Comparison of ENCODE assay signal across 1 cellular context in genomic region chr20:51022803-51023616, GRCh38.
TF ChIP-seq lines count a peak whose summit lies in the region.

A gene with protein sequence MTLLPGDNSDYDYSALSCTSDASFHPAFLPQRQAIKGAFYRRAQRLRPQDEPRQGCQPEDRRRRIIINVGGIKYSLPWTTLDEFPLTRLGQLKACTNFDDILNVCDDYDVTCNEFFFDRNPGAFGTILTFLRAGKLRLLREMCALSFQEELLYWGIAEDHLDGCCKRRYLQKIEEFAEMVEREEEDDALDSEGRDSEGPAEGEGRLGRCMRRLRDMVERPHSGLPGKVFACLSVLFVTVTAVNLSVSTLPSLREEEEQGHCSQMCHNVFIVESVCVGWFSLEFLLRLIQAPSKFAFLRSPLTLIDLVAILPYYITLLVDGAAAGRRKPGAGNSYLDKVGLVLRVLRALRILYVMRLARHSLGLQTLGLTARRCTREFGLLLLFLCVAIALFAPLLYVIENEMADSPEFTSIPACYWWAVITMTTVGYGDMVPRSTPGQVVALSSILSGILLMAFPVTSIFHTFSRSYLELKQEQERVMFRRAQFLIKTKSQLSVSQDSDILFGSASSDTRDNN (minus strand): TSS chr20:51023107. CDS start chr20:51010338, 12,769 bp downstream.

TF ChIP-seq in K562, 482 proteins besides CTCF, POLR2A, EP300 and RAD21 (continued from another document and continues in another):
- TF ChIP-seq ATF3 (IDR thresholded peaks at IDR 0.05) (no peak), ATF3 (CRISPR knock-in tag; conservative IDR thresholded peaks at IDR 0.05) (no peak), ZSCAN32 (CRISPR knock-in tag; IDR thresholded peaks at IDR 0.05) (no peak), POLR2G (IDR thresholded peaks at IDR 0.05; ENCODE audit: low read depth, low read length) (peak; percentile 76), ETV1 (tag; conservative IDR thresholded peaks at IDR 0.05; ENCODE audit: low read depth) (no peak), CEBPG (CRISPR knock-in tag; IDR thresholded peaks at IDR 0.05) (no peak), CEBPG (tag; conservative IDR thresholded peaks at IDR 0.05 in 1 of 2, IDR thresholded peaks at IDR 0.05 in 1 of 2) (no peak), ZBTB11 (CRISPR knock-in tag; IDR thresholded peaks at IDR 0.05) (0 out of 6 replicates have a peak, but pooled peaks of 1 of the 3 experiments have one; percentile 36), USF1 (CRISPR knock-in tag; IDR thresholded peaks at IDR 0.05) (peak; percentile 64), NFXL1 (CRISPR knock-in tag; IDR thresholded peaks at IDR 0.05) (no peak), CBX1 (IDR thresholded peaks at IDR 0.05; ENCODE audit: low read depth) (0 out of 2 replicates have a peak, but pooled peaks have one; percentile 11), RHOXF2B (CRISPR knock-in tag; conservative IDR thresholded peaks at IDR 0.05) (no peak), NFIC (IDR thresholded peaks at IDR 0.05) (no peak), SAFB (IDR thresholded peaks at IDR 0.05; ENCODE audit: borderline replicate concordance, low read depth, low read length) (no peak), CTBP1 (IDR thresholded peaks at IDR 0.05; ENCODE audit: borderline replicate concordance) (0 out of 2 replicates have a peak, but pooled peaks have one; percentile 34), TFAM (CRISPR knock-in tag; conservative IDR thresholded peaks at IDR 0.05) (no peak), RCOR1 (IDR thresholded peaks at IDR 0.05; ENCODE audit: borderline replicate concordance in 1 of 2, low read depth in 2 of 2, low read length in 2 of 2) (peak in 1 of 2 experiments; percentile 54; a peak in 2 of 4 replicates), PHF8 (IDR thresholded peaks at IDR 0.05; ENCODE audit: borderline replicate concordance, low read length) (peak; percentile 22; the same call in 1 of the 2 replicates), ZNF324 (CRISPR knock-in tag; IDR thresholded peaks at IDR 0.05) (no peak), PYGO2 (tag; IDR thresholded peaks at IDR 0.05) (no peak), ARID4B (CRISPR knock-in tag; IDR thresholded peaks at IDR 0.05) (no peak), JUNB (CRISPR knock-in tag; conservative IDR thresholded peaks at IDR 0.05) (no peak), SNRNP70 (optimal IDR thresholded peaks at IDR 0.05; ENCODE audit: low read depth, low read length) (no peak), MAFF (IDR thresholded peaks at IDR 0.05; ENCODE audit: low read length) (no peak), ZNF143 (CRISPR knock-in tag; IDR thresholded peaks at IDR 0.05) (no peak), MAZ (CRISPR knock-in tag; conservative IDR thresholded peaks at IDR 0.05 in 1 of 2, IDR thresholded peaks at IDR 0.05 in 1 of 2) (peak; percentile 55 to 81), SMARCA4 (IDR thresholded peaks at IDR 0.05) (no peak), NR2C2 (CRISPR knock-in tag; IDR thresholded peaks at IDR 0.05) (no peak), NR2C2 (tag; IDR thresholded peaks at IDR 0.05) (0 out of 2 replicates have a peak, but pooled peaks have one; percentile 16), CXXC5 (CRISPR knock-in tag; IDR thresholded peaks at IDR 0.05) (peak; percentile 56), ZNF445 (CRISPR knock-in tag; IDR thresholded peaks at IDR 0.05; ENCODE audit: low read depth) (no peak), KLF10 (CRISPR knock-in tag; IDR thresholded peaks at IDR 0.05) (no peak), HNRNPLL (IDR thresholded peaks at IDR 0.05; ENCODE audit: low read depth, low read length, poor library complexity, severe bottlenecking) (peak; percentile 62), RAD51 (IDR thresholded peaks at IDR 0.05; ENCODE audit: borderline replicate concordance, low read depth) (no peak), PML (IDR thresholded peaks at IDR 0.05; ENCODE audit: low read length) (no peak), TARDBP (IDR thresholded peaks at IDR 0.05) (no peak), ZNF561 (CRISPR knock-in tag; conservative IDR thresholded peaks at IDR 0.05) (no peak), EP400 (IDR thresholded peaks at IDR 0.05) (no peak), ZNF518B (CRISPR knock-in tag; IDR thresholded peaks at IDR 0.05) (no peak), PURB (CRISPR knock-in tag; IDR thresholded peaks at IDR 0.05; ENCODE audit: low read depth) (no peak), SRSF3 (IDR thresholded peaks at IDR 0.05; ENCODE audit: insufficient read depth, low read length) (no peak), RFX7 (CRISPR knock-in tag; IDR thresholded peaks at IDR 0.05) (no peak), LEF1 (IDR thresholded peaks at IDR 0.05) (no peak), CHD2 (IDR thresholded peaks at IDR 0.05; ENCODE audit: low read depth, low read length) (no peak)
- TF ChIP-seq, protein P1, sequence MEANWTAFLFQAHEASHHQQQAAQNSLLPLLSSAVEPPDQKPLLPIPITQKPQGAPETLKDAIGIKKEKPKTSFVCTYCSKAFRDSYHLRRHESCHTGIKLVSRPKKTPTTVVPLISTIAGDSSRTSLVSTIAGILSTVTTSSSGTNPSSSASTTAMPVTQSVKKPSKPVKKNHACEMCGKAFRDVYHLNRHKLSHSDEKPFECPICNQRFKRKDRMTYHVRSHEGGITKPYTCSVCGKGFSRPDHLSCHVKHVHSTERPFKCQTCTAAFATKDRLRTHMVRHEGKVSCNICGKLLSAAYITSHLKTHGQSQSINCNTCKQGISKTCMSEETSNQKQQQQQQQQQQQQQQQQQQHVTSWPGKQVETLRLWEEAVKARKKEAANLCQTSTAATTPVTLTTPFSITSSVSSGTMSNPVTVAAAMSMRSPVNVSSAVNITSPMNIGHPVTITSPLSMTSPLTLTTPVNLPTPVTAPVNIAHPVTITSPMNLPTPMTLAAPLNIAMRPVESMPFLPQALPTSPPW (CRISPR knock-in tag; IDR thresholded peaks at IDR 0.05) = peak; percentile 66
- TF ChIP-seq, protein P2, sequence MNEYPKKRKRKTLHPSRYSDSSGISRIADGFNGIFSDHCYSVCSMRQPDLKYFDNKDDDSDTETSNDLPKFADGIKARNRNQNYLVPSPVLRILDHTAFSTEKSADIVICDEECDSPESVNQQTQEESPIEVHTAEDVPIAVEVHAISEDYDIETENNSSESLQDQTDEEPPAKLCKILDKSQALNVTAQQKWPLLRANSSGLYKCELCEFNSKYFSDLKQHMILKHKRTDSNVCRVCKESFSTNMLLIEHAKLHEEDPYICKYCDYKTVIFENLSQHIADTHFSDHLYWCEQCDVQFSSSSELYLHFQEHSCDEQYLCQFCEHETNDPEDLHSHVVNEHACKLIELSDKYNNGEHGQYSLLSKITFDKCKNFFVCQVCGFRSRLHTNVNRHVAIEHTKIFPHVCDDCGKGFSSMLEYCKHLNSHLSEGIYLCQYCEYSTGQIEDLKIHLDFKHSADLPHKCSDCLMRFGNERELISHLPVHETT (CRISPR knock-in tag; conservative IDR thresholded peaks at IDR 0.05 in 1 of 2, IDR thresholded peaks at IDR 0.05 in 1 of 2) = peak in 1 of 2 experiments; percentile 50; a peak in 1 of 4 replicates
- TF ChIP-seq, protein P3, sequence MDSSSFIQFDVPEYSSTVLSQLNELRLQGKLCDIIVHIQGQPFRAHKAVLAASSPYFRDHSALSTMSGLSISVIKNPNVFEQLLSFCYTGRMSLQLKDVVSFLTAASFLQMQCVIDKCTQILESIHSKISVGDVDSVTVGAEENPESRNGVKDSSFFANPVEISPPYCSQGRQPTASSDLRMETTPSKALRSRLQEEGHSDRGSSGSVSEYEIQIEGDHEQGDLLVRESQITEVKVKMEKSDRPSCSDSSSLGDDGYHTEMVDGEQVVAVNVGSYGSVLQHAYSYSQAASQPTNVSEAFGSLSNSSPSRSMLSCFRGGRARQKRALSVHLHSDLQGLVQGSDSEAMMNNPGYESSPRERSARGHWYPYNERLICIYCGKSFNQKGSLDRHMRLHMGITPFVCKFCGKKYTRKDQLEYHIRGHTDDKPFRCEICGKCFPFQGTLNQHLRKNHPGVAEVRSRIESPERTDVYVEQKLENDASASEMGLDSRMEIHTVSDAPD (CRISPR knock-in tag; IDR thresholded peaks at IDR 0.05) = no peak
